9 cellular contexts compared by ENCODE assay signal in genomic region chr3:42264399-42265058, GRCh38. TPM values are rescaled to one million over a fixed set of nuclear protein-coding genes. Genes with fewer than 3 reads are reported as not detected.
A peak's percentile ranks its signal among the peaks of the same experiment; 100 is the strongest.
DNase-seq lines count a peak whose midpoint lies in the region; TF ChIP-seq lines count a peak whose summit lies in the region.
"Had no signal": no experiment of that assay in that cellular context is flagged by ENCODE, and none has a peak within 500 bp of the region (broad histone marks: within the 10 kb centered on the region; RNA-seq: fewer than 3 reads in every experiment).

No MANE protein-coding gene starts in this region.

- 20 to 22% methylated on average over 18 to 22 of the region's 37 CpGs for WGBS in thyroid gland, 2 donors

- H3K36me3 Mint-ChIP-seq in activated naive CD4-positive, alpha-beta T cell treated with anti-CD3 and anti-CD28 coated beads for 36 hours (ENCODE audit: low read depth), result no peaks in the 10 kb centered on the region

- H3K4me1 ChIP-seq in ascending aorta (no peaks in the 10 kb centered on the region), thyroid gland (peaks cover 10 to 20% of the 10 kb centered on the region in 2 donors)

- H3K36me3 ChIP-seq in ascending aorta, result no peaks in the 10 kb centered on the region
- H3K36me3 ChIP-seq in thyroid gland, result no peaks in the 10 kb centered on the region

- peaks cover 64% of the 10 kb centered on the region for H3K27me3 Mint-ChIP-seq in activated naive CD4-positive, alpha-beta T cell treated with anti-CD3 and anti-CD28 coated beads for 36 hours (ENCODE audit: low read depth)

- no peaks in the 10 kb centered on the region for H3K9me3 Mint-ChIP-seq in activated naive CD4-positive, alpha-beta T cell treated with anti-CD3 and anti-CD28 coated beads for 36 hours

- peaks cover 13% of the 10 kb centered on the region for H3K27me3 ChIP-seq in ascending aorta
- H3K27me3 ChIP-seq in thyroid gland, result peaks cover 4% of the 10 kb centered on the region

- H3K9me3 ChIP-seq in ascending aorta (no peaks in the 10 kb centered on the region), thyroid gland (no peaks in the 10 kb centered on the region)

- CTCF ChIA-PET in activated naive CD4-positive, alpha-beta T cell treated with anti-CD3 and anti-CD28 coated beads for 36 hours (lab: Charles Lee), result interaction anchor here (2.3 kb wide), 1 partner anchor 179 kb away, joined by 8 read pairs; no protein-coding TSS in a partner anchor

- H3K4me3 Mint-ChIP-seq in activated naive CD4-positive, alpha-beta T cell treated with anti-CD3 and anti-CD28 coated beads for 36 hours, result peak overlapping the region; percentile 30

- H3K4me3 ChIP-seq in ascending aorta, result peak overlapping the region; percentile 12 to 20
- H3K4me3 ChIP-seq in thyroid gland (replicated peaks in 1 of 3), result no peak overlapping the region

- H3K27ac Mint-ChIP-seq in activated naive CD4-positive, alpha-beta T cell treated with anti-CD3 and anti-CD28 coated beads for 36 hours, result no peak overlapping the region

- no peak for TF ChIP-seq POLR2A in thyroid gland (IDR thresholded peaks at IDR 0.05)

- H3K27ac ChIP-seq in ascending aorta (no peak overlapping the region), thyroid gland (no peak overlapping the region)

- intact Hi-C loops in activated naive CD4-positive, alpha-beta T cell treated with anti-CD3 and anti-CD28 coated beads for 36 hours (cut with micrococcal nuclease), result no loop called here
- intact Hi-C loops in ascending aorta (cut with DNase I) (no loop called here), thyroid gland (cut with DNase I) (no loop called here)

- TF ChIP-seq CTCF in ascending aorta (IDR thresholded peaks at IDR 0.05) (no peak), thyroid gland (IDR thresholded peaks at IDR 0.05) (no peak)

- peak; percentile 48 for DNase-seq in activated naive CD4-positive, alpha-beta T cell treated with anti-CD3 and anti-CD28 coated beads for 36 hours
- no peak for DNase-seq in activated naive CD4-positive, alpha-beta T cell treated with Interleukin-2 at 50 U/mL for 16 hours
- DNase-seq in ascending aorta (ENCODE audit: low spot score in 2 of 2), result no peak
- DNase-seq in kidney tubule cell (ENCODE audit: low spot score), result peak; percentile 63
- peak; percentile 18 to 37 for DNase-seq in thyroid gland
- DNase-seq in NCI-H2081 treated with DMSO at 0.1 percent for 48 hours (lab: John Stamatoyannopoulos, UW), result no peak
- DNase-seq in NCI-H1105 (lab: John Stamatoyannopoulos, UW), result no peak
- DNase-seq in HuH-7.5 (ENCODE audit: low spot score), result no peak
- DNase-seq: DMS79 treated with DMSO at 0.1 percent for 48 hours had no signal

- peaks cover 9% of the 10 kb centered on the region for H3K4me1 Mint-ChIP-seq in activated naive CD4-positive, alpha-beta T cell treated with anti-CD3 and anti-CD28 coated beads for 36 hours (ENCODE audit: low read depth)

RNA-seq across cellular contexts. Expression of gene CCK, which starts 1.5 kb away (rescaled TPM):
- total RNA-seq in activated naive CD4-positive, alpha-beta T cell treated with anti-CD3 and anti-CD28 coated beads for 36 hours, result not detected
- total RNA-seq in ascending aorta, result not detected
- total RNA-seq in thyroid gland, result under 1 TPM in 1 of 4 donors, not detected in 3; 0.89 TPM

Comparison
In these comparisons a context has a peak if more than half of its experiments do, and no peak if none do; other contexts are left out.
1. DNase-seq: peak in activated naive CD4-positive, alpha-beta T cell treated with anti-CD3 and anti-CD28 coated beads for 36 hours (single experiment), kidney tubule cell (single experiment) and thyroid gland (2 of 2); none in activated naive CD4-positive, alpha-beta T cell treated with Interleukin-2 at 50 U/mL for 16 hours (single experiment), ascending aorta (0 of 2), NCI-H2081 treated with DMSO at 0.1 percent for 48 hours (single experiment), NCI-H1105 (single experiment) and HuH-7.5 (single experiment).
2. H3K4me3 ChIP-seq: peak in ascending aorta (2 of 2); none in thyroid gland (0 of 3).